In genomic region chr11:2303627-2304155, GRCh38 we compare ENCODE assay signal across 1 cellular context.
A peak's percentile ranks its signal among the peaks of the same experiment; 100 is the strongest.
TF ChIP-seq lines count a peak whose summit lies in the region.

No MANE protein-coding gene starts in this region.

TF ChIP-seq in K562, 482 proteins besides CTCF, POLR2A, EP300 and RAD21 (continued from another document and continues in another):
- no peak for TF ChIP-seq MAFK (IDR thresholded peaks at IDR 0.05; ENCODE audit: low read length)
- TF ChIP-seq PML (IDR thresholded peaks at IDR 0.05; ENCODE audit: low read length), result peak; percentile 92
- TF ChIP-seq BCLAF1 (IDR thresholded peaks at IDR 0.05; ENCODE audit: borderline replicate concordance in 1 of 2, control insufficient read depth in 1 of 2, low read depth in 2 of 2, low read length in 1 of 2), result no peak
- no peak for TF ChIP-seq CREBBP (IDR thresholded peaks at IDR 0.05; ENCODE audit: low read depth, low read length)
- no peak for TF ChIP-seq ZNF140 (CRISPR knock-in tag; IDR thresholded peaks at IDR 0.05)
- TF ChIP-seq KLF10 (CRISPR knock-in tag; IDR thresholded peaks at IDR 0.05), result no peak
- no peak for TF ChIP-seq PATZ1 (CRISPR knock-in tag; IDR thresholded peaks at IDR 0.05; ENCODE audit: borderline replicate concordance)
- 0 out of 2 replicates have a peak, but pooled peaks have one; percentile 32 for TF ChIP-seq ELF2 (CRISPR knock-in tag; IDR thresholded peaks at IDR 0.05)
- peak; percentile 78 for TF ChIP-seq CXXC5 (CRISPR knock-in tag; IDR thresholded peaks at IDR 0.05)
- TF ChIP-seq POLR2B (IDR thresholded peaks at IDR 0.05; ENCODE audit: low read depth, partially characterized antibody), result no peak
- TF ChIP-seq ETS2 (tag; IDR thresholded peaks at IDR 0.05; ENCODE audit: borderline replicate concordance, poor library complexity, severe bottlenecking), result no peak
- TF ChIP-seq ZNF184 (CRISPR knock-in tag; IDR thresholded peaks at IDR 0.05), result no peak
- no peak for TF ChIP-seq BRD9 (IDR thresholded peaks at IDR 0.05; ENCODE audit: low read depth, partially characterized antibody)
- TF ChIP-seq TEAD2 (tag; IDR thresholded peaks at IDR 0.05), result no peak
- no peak for TF ChIP-seq PBX2 (CRISPR knock-in tag; IDR thresholded peaks at IDR 0.05; ENCODE audit: low read depth)
- peak; percentile 86 for TF ChIP-seq PBX2 (tag; conservative IDR thresholded peaks at IDR 0.05; ENCODE audit: low read depth)
- no peak for TF ChIP-seq EP400 (IDR thresholded peaks at IDR 0.05)
- 0 out of 2 replicates have a peak, but pooled peaks have one; percentile 88 for TF ChIP-seq NR4A1 (CRISPR knock-in tag; IDR thresholded peaks at IDR 0.05)
- TF ChIP-seq NR4A1 (tag; IDR thresholded peaks at IDR 0.05), result peak; percentile 93
- TF ChIP-seq ETV5 (CRISPR knock-in tag; IDR thresholded peaks at IDR 0.05; ENCODE audit: low read depth), result peak; percentile 67; the same call in 1 of the 2 replicates
- no peak for TF ChIP-seq TSC22D4 (tag; IDR thresholded peaks at IDR 0.05)
- TF ChIP-seq ZBTB40 (IDR thresholded peaks at IDR 0.05), result no peak
- no peak for TF ChIP-seq ZBTB40 (CRISPR knock-in tag; IDR thresholded peaks at IDR 0.05)
- peak; percentile 91 to 98 for TF ChIP-seq RCOR1 (IDR thresholded peaks at IDR 0.05; ENCODE audit: borderline replicate concordance in 1 of 2, low read depth in 2 of 2, low read length in 2 of 2)
- TF ChIP-seq ATF7 (IDR thresholded peaks at IDR 0.05), result peak; percentile 62; the same call in 1 of the 2 replicates
- TF ChIP-seq SREBF2 (CRISPR knock-in tag; IDR thresholded peaks at IDR 0.05), result no peak
- no peak for TF ChIP-seq MCM2 (IDR thresholded peaks at IDR 0.05; ENCODE audit: low read depth)
- TF ChIP-seq ZNF830 (CRISPR knock-in tag; IDR thresholded peaks at IDR 0.05), result no peak
- TF ChIP-seq HMGXB4 (CRISPR knock-in tag; IDR thresholded peaks at IDR 0.05), result no peak
- no peak for TF ChIP-seq RBM15 (IDR thresholded peaks at IDR 0.05; ENCODE audit: insufficient read depth, low read length)
- peak; percentile 14; the same call in 1 of the 2 replicates for TF ChIP-seq ZNF239 (CRISPR knock-in tag; IDR thresholded peaks at IDR 0.05)
- TF ChIP-seq TAF1 (IDR thresholded peaks at IDR 0.05; ENCODE audit: control insufficient read depth, extremely low read depth, insufficient read depth, low read length, severe bottlenecking), result peak; percentile 49
- no peak for TF ChIP-seq SIX5 (IDR thresholded peaks at IDR 0.05; ENCODE audit: borderline replicate concordance in 1 of 2, insufficient read depth in 1 of 2, low read depth in 1 of 2, low read length in 2 of 2)
- TF ChIP-seq FOXK2 (conservative IDR thresholded peaks at IDR 0.05 in 1 of 2, IDR thresholded peaks at IDR 0.05 in 1 of 2; ENCODE audit: low read depth in 2 of 2), result no peak
- no peak for TF ChIP-seq NUFIP1 (IDR thresholded peaks at IDR 0.05; ENCODE audit: partially characterized antibody)
- TF ChIP-seq SFPQ (IDR thresholded peaks at IDR 0.05; ENCODE audit: low read depth, low read length), result no peak
- TF ChIP-seq ILF3 (IDR thresholded peaks at IDR 0.05; ENCODE audit: borderline replicate concordance), result no peak
- peak; percentile 84 for TF ChIP-seq MECOM (CRISPR knock-in tag; IDR thresholded peaks at IDR 0.05)
- TF ChIP-seq HNRNPUL1 (IDR thresholded peaks at IDR 0.05; ENCODE audit: low read length), result no peak
- TF ChIP-seq MEF2A (IDR thresholded peaks at IDR 0.05; ENCODE audit: control insufficient read depth, low read depth, low read length), result peak; percentile 35; the same call in 1 of the 2 replicates
- TF ChIP-seq ZNF277 (CRISPR knock-in tag; IDR thresholded peaks at IDR 0.05; ENCODE audit: borderline replicate concordance), result no peak
